21 cellular contexts compared by ENCODE assay signal in genomic region chr16:84105948-84106740, GRCh38. TPM values are rescaled to one million over a fixed set of nuclear protein-coding genes. Genes with fewer than 3 reads are reported as not detected.
DNase-seq lines count a peak whose midpoint lies in the region; ATAC-seq and TF ChIP-seq lines count a peak whose summit lies in the region.
"Had no signal": no experiment of that assay in that cellular context is flagged by ENCODE, and none has a peak within 500 bp of the region (broad histone marks: within the 10 kb centered on the region; RNA-seq: fewer than 3 reads in every experiment).

No MANE protein-coding gene starts in this region.

- H3K4me1 ChIP-seq in DND-41 (ENCODE audit: insufficient read depth, low read length) (peaks cover 41% of the 10 kb centered on the region), stomach (peaks cover 4 to 76% (median 36%) of the 10 kb centered on the region in 4 donors), body of pancreas (peaks cover 10% of the 10 kb centered on the region)

- intact Hi-C loops in CD14-positive monocyte (cut with micrococcal nuclease) (no loop called here), stomach (cut with DNase I; ENCODE audit: low total_unique reads) (no loop called here), body of pancreas (cut with DNase I) (no loop called here)

- H3K27ac Mint-ChIP-seq in CD14-positive monocyte (peak overlapping the region in 5 of 7 donors; percentile 19 to 47 (median 35)), nephron progenitor cell (peak overlapping the region; percentile 87)
- peak overlapping the region; percentile 60 for H3K27ac Mint-ChIP-seq in central memory CD8-positive, alpha-beta T cell (ENCODE audit: low read depth)

- 85 to 87% (median 87%) methylated on average over 13 of the region's 13 CpGs for WGBS in stomach, 5 donors
- 88 to 89% methylated on average over 13 of the region's 13 CpGs for WGBS in body of pancreas, 2 donors

- H3K27me3 Mint-ChIP-seq in CD14-positive monocyte (ENCODE audit: low read depth in 3 of 3) (peaks cover 0 to 1% (median 0%) of the 10 kb centered on the region in 3 donors), nephron progenitor cell (ENCODE audit: low read depth, poor library complexity) (peaks cover 1% of the 10 kb centered on the region)
- no peaks in the 10 kb centered on the region for H3K27me3 Mint-ChIP-seq in central memory CD8-positive, alpha-beta T cell
- H3K27me3 Mint-ChIP-seq: dendritic cell treated with granulocyte-macrophage colony-stimulating factor and Interleukin-4, amounts not matched to agents 40 ng/mL and 50 ng/mL, for 4 days had no signal

- no peak overlapping the region for H2AFZ ChIP-seq in DND-41 (ENCODE audit: low read depth, low read length)

- H3K4me1 Mint-ChIP-seq in CD14-positive monocyte = peaks cover 32% of the 10 kb centered on the region
- peaks cover 63% of the 10 kb centered on the region for H3K4me1 Mint-ChIP-seq in central memory CD8-positive, alpha-beta T cell
- peaks cover 25% of the 10 kb centered on the region for H3K4me1 Mint-ChIP-seq in nephron progenitor cell

- TF ChIP-seq EP300 in stomach (IDR thresholded peaks at IDR 0.05) = no peak

- H3K79me2 ChIP-seq in DND-41 (ENCODE audit: insufficient read depth, low read length) = peaks cover 100% of the 10 kb centered on the region

- no peak for DNase-seq in CD14-positive monocyte (ENCODE audit: low spot score)
- DNase-seq in DND-41 = no peak
- DNase-seq in central memory CD8-positive, alpha-beta T cell (ENCODE audit: low spot score in 2 of 2) = no peak
- DNase-seq in nephron progenitor cell = no peak
- DNase-seq in stomach = no peak
- no peak for DNase-seq in body of pancreas
- DNase-seq: activated CD4-positive, alpha-beta T cell treated with anti-CD3 and anti-CD28 coated beads, Interleukin-2, amount 50 U/mL, for 1 hour; activated CD8-positive, alpha-beta memory T cell treated with anti-CD3 and anti-CD28 coated beads, Interleukin-2, amount 50 U/mL, for 48 hours; activated gamma-delta T cell treated with Interleukin-2 at 50 U/mL for 16 hours; foreskin keratinocyte; left colon; NCI-H1105; NCI-H526; stimulated activated CD4-positive, alpha-beta T cell treated with anti-CD3 and anti-CD28 coated beads, Interleukin-12 subunit alpha, Interleukin-12 subunit beta, amount 100 ng/mL, for 4 hours; SW 1271 had no signal

- H3K4me3 ChIP-seq in DND-41 (ENCODE audit: low read depth in 1 of 2, low read length in 2 of 2) (no peak overlapping the region), stomach (no peak overlapping the region), body of pancreas (no peak overlapping the region)
- H3K4me3 ChIP-seq: thoracic aorta had no signal

- H3K36me3 ChIP-seq in DND-41 (ENCODE audit: insufficient read depth, low read length) = peaks cover 68% of the 10 kb centered on the region
- peaks cover 0 to 42% (median 38%) of the 10 kb centered on the region in 4 donors for H3K36me3 ChIP-seq in stomach
- peaks cover 0 to 3% of the 10 kb centered on the region in 2 donors for H3K36me3 ChIP-seq in body of pancreas (replicated peaks in 1 of 2; ENCODE audit: insufficient read depth in 1 of 2, low read depth in 2 of 2)
- H3K36me3 ChIP-seq: thoracic aorta had no signal

- H3K4me2 ChIP-seq in DND-41 (ENCODE audit: insufficient read depth, low read length) = no peak overlapping the region

- H3K36me3 Mint-ChIP-seq in CD14-positive monocyte (peaks cover 41 to 61% of the 10 kb centered on the region in 2 donors), nephron progenitor cell (ENCODE audit: low read depth) (peaks cover 5% of the 10 kb centered on the region)
- H3K36me3 Mint-ChIP-seq in central memory CD8-positive, alpha-beta T cell (ENCODE audit: insufficient read depth) = peaks cover 23% of the 10 kb centered on the region

- TF ChIP-seq POLR2A in stomach (IDR thresholded peaks at IDR 0.05) (no peak), body of pancreas (IDR thresholded peaks at IDR 0.05) (no peak)

- H3K9ac ChIP-seq in DND-41 (ENCODE audit: low read depth, low read length) = no peak overlapping the region

- H3K27me3 ChIP-seq in DND-41 (ENCODE audit: insufficient read depth, low read length, poor library complexity) (no peaks in the 10 kb centered on the region), stomach (no peaks in the 10 kb centered on the region), body of pancreas (no peaks in the 10 kb centered on the region)
- H3K27me3 ChIP-seq: foreskin keratinocyte, neutrophil had no signal

- peaks cover 88% of the 10 kb centered on the region for H4K20me1 ChIP-seq in DND-41 (ENCODE audit: insufficient read depth, low read length)

- H3K4me3 Mint-ChIP-seq in CD14-positive monocyte = peak overlapping the region in 1 of 2 donors; percentile 6
- H3K4me3 Mint-ChIP-seq in central memory CD8-positive, alpha-beta T cell = no peak overlapping the region
- no peak overlapping the region for H3K4me3 Mint-ChIP-seq in nephron progenitor cell
- H3K4me3 Mint-ChIP-seq: dendritic cell treated with granulocyte-macrophage colony-stimulating factor and Interleukin-4, amounts not matched to agents 40 ng/mL and 50 ng/mL, for 4 days had no signal

- H3K9me3 ChIP-seq in DND-41 (ENCODE audit: insufficient read depth, low read length, severe bottlenecking) = no peaks in the 10 kb centered on the region
- H3K9me3 ChIP-seq in stomach = no peaks in the 10 kb centered on the region
- H3K9me3 ChIP-seq in body of pancreas = no peaks in the 10 kb centered on the region
- H3K9me3 ChIP-seq: neutrophil, thoracic aorta had no signal

- H3K9me3 Mint-ChIP-seq in CD14-positive monocyte (no peaks in the 10 kb centered on the region), nephron progenitor cell (no peaks in the 10 kb centered on the region)
- no peaks in the 10 kb centered on the region for H3K9me3 Mint-ChIP-seq in central memory CD8-positive, alpha-beta T cell
- H3K9me3 Mint-ChIP-seq: dendritic cell treated with granulocyte-macrophage colony-stimulating factor and Interleukin-4, amounts not matched to agents 40 ng/mL and 50 ng/mL, for 4 days had no signal

- ATAC-seq in DND-41 (ENCODE audit: insufficient read depth, low read depth) = no peak
- no peak for ATAC-seq in central memory CD8-positive, alpha-beta T cell (replicated peaks; ENCODE audit: extremely low read depth, poor library complexity, severe bottlenecking)
- ATAC-seq in body of pancreas = no peak
- no peak for ATAC-seq in HG02884 (IDR thresholded peaks at IDR 0.05; ENCODE audit: unreplicated experiment)
- ATAC-seq: foreskin keratinocyte, left colon had no signal

- TF ChIP-seq CTCF in CD14-positive monocyte (IDR thresholded peaks at IDR 0.05) = no peak
- no peak for TF ChIP-seq CTCF in DND-41 (IDR thresholded peaks at IDR 0.05; ENCODE audit: borderline replicate concordance, extremely low read depth, low read length, poor library complexity, severe bottlenecking)
- TF ChIP-seq CTCF in nephron progenitor cell (IDR thresholded peaks at IDR 0.05) = no peak
- TF ChIP-seq CTCF in stomach (IDR thresholded peaks at IDR 0.05) = no peak
- no peak for TF ChIP-seq CTCF in body of pancreas (IDR thresholded peaks at IDR 0.05)

- H3K27ac ChIP-seq in DND-41 (ENCODE audit: low read length) (peak overlapping the region; percentile 52; the same call in 1 of the 2 replicates), stomach (no peak overlapping the region), body of pancreas (no peak overlapping the region)
- H3K27ac ChIP-seq: foreskin keratinocyte, neutrophil, thoracic aorta had no signal

RNA-seq across cellular contexts. Expression of gene MBTPS1, which starts 10.6 kb away (rescaled TPM):
- polyA plus RNA-seq in CD14-positive monocyte (10 to 100 TPM; 26.4 to 28.0 TPM), stomach (10 to 100 TPM; 21.4 to 33.4 (median 28.2) TPM)
- total RNA-seq in stomach (100 to 1,000 TPM in 2 of 5 donors, 10 to 100 TPM in 3; 53.9 to 112 (median 78.1) TPM), body of pancreas (10 to 100 TPM; 58.9 to 75.5 TPM)

RNA-seq across cellular contexts. Expression of gene HSDL1, which starts 38.8 kb away (rescaled TPM):
- polyA plus RNA-seq in CD14-positive monocyte = 1 to 10 TPM; 7.3 to 8.0 TPM
- 100 to 1,000 TPM in 1 of 5 donors, 10 to 100 TPM in 3, 1 to 10 TPM in 1; 7.2 to 374 (median 16.5) TPM for total RNA-seq in stomach
- polyA plus RNA-seq in stomach = 1 to 10 TPM; 7.5 to 7.9 (median 7.8) TPM
- total RNA-seq in body of pancreas = 1 to 10 TPM; 6.3 to 8.0 TPM

RNA-seq across cellular contexts. Expression of gene DNAAF1, which starts 39.0 kb away (rescaled TPM):
- polyA plus RNA-seq in CD14-positive monocyte = under 1 TPM in 1 of 2 donors, not detected in 1; 0.23 TPM
- total RNA-seq in stomach = 10 to 100 TPM in 1 of 5 donors, 1 to 10 TPM in 1, under 1 TPM in 1, not detected in 2; 0.37 to 11.4 (median 6.2) TPM
- polyA plus RNA-seq in stomach = 1 to 10 TPM in 2 of 3 donors, not detected in 1; 1.2 to 1.4 TPM
- total RNA-seq in body of pancreas = 1 to 10 TPM in 1 of 2 donors, under 1 TPM in 1; 0.99 to 1.3 TPM
- total RNA-seq: foreskin keratinocyte, G401, LHCN-M2, thoracic aorta had no signal
- polyA plus RNA-seq: foreskin keratinocyte had no signal

Comparison
In these comparisons a context has a peak if more than half of its experiments do, and no peak if none do; other contexts are left out.
1. H3K27ac Mint-ChIP-seq: peak in every context shown above with its lines; median percentile 87 in nephron progenitor cell; 60 in central memory CD8-positive, alpha-beta T cell; 35 in CD14-positive monocyte.